Comparison of ENCODE assay signal across 1 cellular context in the genomic region with DNA sequence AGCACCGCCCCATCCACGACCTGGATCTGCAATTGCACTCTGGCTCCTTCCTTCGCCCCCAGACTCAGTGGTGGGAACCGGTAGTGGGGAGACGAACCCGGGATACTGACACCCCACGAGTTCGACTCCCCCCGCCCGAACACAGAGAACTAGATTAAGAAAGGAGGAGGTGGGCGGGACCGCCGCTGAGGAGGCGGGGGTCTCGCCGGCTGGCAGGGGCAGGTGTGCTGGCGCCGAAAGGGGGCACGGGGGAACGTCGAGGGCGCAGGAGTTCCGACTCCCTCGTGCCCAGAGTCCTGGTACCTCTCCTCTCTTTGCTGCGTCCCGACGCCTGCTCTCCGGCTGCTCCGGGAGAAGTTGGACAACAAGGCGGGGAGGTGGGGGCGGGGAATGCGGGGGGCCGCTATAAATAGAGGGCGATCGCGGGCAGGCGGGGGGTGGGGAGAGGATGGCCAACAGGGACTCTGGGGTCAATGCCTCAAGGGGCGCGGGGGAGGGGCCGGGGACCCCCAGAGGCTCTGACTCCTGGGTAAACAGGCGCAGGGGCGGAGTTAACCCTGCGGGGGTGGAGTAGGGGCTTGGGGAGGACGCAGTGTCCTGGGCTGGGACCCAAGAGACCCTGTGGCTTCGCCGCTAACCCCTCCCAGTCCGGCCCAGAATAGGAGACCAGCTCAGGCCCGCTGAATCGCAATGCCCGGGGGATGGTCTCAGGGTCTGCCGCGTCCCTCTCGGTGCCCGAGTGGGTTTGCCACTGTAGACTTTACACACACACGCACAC.
TF ChIP-seq lines count a peak whose summit lies in the region.

No MANE protein-coding gene starts in this region.

TF ChIP-seq in WTC11, 78 proteins besides CTCF, POLR2A, EP300 and RAD21 (continued from another document):
- TF ChIP-seq CREB1 (CRISPR knock-in tag; IDR thresholded peaks at IDR 0.05) (no peak), ZNF671 (CRISPR knock-in tag; IDR thresholded peaks at IDR 0.05) (no peak), SMAD4 (CRISPR knock-in tag; IDR thresholded peaks at IDR 0.05) (no peak), SMAD3 (CRISPR knock-in tag; IDR thresholded peaks at IDR 0.05; ENCODE audit: borderline replicate concordance) (no peak), ZNF423 (CRISPR knock-in tag; IDR thresholded peaks at IDR 0.05) (peak; percentile 26; the same call in 1 of the 2 replicates), HMGA2 (CRISPR knock-in tag; IDR thresholded peaks at IDR 0.05) (no peak), ZNF232 (CRISPR knock-in tag; IDR thresholded peaks at IDR 0.05) (no peak), JUN (CRISPR knock-in tag; IDR thresholded peaks at IDR 0.05) (no peak), TEAD1 (CRISPR knock-in tag; IDR thresholded peaks at IDR 0.05) (no peak), ETV6 (CRISPR knock-in tag; IDR thresholded peaks at IDR 0.05) (peak; percentile 67; the same call in 1 of the 2 replicates), FOXJ3 (CRISPR knock-in tag; IDR thresholded peaks at IDR 0.05; ENCODE audit: borderline replicate concordance) (no peak)
- TF ChIP-seq, protein P1, sequence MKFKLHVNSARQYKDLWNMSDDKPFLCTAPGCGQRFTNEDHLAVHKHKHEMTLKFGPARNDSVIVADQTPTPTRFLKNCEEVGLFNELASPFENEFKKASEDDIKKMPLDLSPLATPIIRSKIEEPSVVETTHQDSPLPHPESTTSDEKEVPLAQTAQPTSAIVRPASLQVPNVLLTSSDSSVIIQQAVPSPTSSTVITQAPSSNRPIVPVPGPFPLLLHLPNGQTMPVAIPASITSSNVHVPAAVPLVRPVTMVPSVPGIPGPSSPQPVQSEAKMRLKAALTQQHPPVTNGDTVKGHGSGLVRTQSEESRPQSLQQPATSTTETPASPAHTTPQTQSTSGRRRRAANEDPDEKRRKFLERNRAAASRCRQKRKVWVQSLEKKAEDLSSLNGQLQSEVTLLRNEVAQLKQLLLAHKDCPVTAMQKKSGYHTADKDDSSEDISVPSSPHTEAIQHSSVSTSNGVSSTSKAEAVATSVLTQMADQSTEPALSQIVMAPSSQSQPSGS (CRISPR knock-in tag; IDR thresholded peaks at IDR 0.05; ENCODE audit: borderline replicate concordance, low read depth) = no peak
- TF ChIP-seq, protein P2, sequence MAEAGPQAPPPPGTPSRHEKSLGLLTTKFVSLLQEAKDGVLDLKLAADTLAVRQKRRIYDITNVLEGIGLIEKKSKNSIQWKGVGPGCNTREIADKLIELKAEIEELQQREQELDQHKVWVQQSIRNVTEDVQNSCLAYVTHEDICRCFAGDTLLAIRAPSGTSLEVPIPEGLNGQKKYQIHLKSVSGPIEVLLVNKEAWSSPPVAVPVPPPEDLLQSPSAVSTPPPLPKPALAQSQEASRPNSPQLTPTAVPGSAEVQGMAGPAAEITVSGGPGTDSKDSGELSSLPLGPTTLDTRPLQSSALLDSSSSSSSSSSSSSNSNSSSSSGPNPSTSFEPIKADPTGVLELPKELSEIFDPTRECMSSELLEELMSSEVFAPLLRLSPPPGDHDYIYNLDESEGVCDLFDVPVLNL (CRISPR knock-in tag; IDR thresholded peaks at IDR 0.05; ENCODE audit: borderline replicate concordance, low read depth) = no peak
- TF ChIP-seq, protein P3, sequence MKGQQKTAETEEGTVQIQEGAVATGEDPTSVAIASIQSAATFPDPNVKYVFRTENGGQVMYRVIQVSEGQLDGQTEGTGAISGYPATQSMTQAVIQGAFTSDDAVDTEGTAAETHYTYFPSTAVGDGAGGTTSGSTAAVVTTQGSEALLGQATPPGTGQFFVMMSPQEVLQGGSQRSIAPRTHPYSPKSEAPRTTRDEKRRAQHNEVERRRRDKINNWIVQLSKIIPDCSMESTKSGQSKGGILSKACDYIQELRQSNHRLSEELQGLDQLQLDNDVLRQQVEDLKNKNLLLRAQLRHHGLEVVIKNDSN (CRISPR knock-in tag; IDR thresholded peaks at IDR 0.05) = peak; percentile 38; the same call in 1 of the 2 replicates
- TF ChIP-seq, protein P4, sequence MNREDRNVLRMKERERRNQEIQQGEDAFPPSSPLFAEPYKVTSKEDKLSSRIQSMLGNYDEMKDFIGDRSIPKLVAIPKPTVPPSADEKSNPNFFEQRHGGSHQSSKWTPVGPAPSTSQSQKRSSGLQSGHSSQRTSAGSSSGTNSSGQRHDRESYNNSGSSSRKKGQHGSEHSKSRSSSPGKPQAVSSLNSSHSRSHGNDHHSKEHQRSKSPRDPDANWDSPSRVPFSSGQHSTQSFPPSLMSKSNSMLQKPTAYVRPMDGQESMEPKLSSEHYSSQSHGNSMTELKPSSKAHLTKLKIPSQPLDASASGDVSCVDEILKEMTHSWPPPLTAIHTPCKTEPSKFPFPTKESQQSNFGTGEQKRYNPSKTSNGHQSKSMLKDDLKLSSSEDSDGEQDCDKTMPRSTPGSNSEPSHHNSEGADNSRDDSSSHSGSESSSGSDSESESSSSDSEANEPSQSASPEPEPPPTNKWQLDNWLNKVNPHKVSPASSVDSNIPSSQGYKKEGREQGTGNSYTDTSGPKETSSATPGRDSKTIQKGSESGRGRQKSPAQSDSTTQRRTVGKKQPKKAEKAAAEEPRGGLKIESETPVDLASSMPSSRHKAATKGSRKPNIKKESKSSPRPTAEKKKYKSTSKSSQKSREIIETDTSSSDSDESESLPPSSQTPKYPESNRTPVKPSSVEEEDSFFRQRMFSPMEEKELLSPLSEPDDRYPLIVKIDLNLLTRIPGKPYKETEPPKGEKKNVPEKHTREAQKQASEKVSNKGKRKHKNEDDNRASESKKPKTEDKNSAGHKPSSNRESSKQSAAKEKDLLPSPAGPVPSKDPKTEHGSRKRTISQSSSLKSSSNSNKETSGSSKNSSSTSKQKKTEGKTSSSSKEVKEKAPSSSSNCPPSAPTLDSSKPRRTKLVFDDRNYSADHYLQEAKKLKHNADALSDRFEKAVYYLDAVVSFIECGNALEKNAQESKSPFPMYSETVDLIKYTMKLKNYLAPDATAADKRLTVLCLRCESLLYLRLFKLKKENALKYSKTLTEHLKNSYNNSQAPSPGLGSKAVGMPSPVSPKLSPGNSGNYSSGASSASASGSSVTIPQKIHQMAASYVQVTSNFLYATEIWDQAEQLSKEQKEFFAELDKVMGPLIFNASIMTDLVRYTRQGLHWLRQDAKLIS (CRISPR knock-in tag; IDR thresholded peaks at IDR 0.05; ENCODE audit: borderline replicate concordance) = no peak
TF ChIP-seq in WTC11: peak in this region for 5.
